In genomic region chr11:36411202-36411640, GRCh38 we compare ENCODE assay signal across 9 cellular contexts.
DNase-seq lines count a peak whose midpoint lies in the region; ATAC-seq and TF ChIP-seq lines count a peak whose summit lies in the region.
"Had no signal": no experiment of that assay in that cellular context is flagged by ENCODE, and none has a peak within 500 bp of the region (broad histone marks: within the 10 kb centered on the region; RNA-seq: fewer than 3 reads in every experiment).

No MANE protein-coding gene starts in this region.

- intact Hi-C loops in OCI-LY7 (cut with micrococcal nuclease; ENCODE audit: unreplicated experiment) = no loop called here
- intact Hi-C loops in A673 (cut with micrococcal nuclease; ENCODE audit: unreplicated experiment) = no loop called here

- H3K4me1 ChIP-seq in OCI-LY7 (ENCODE audit: insufficient read depth, low read length, poor library complexity, severe bottlenecking) (peaks cover 39% of the 10 kb centered on the region), A673 (ENCODE audit: insufficient read depth, low read length, poor library complexity, severe bottlenecking) (no peaks in the 10 kb centered on the region), suprapubic skin (peaks cover 12% of the 10 kb centered on the region)

- 74% methylated on average over 9 of the region's 9 CpGs for WGBS in suprapubic skin

- ATAC-seq in GM18498 (IDR thresholded peaks at IDR 0.05; ENCODE audit: unreplicated experiment) (peak; percentile 81), HG02610 (IDR thresholded peaks at IDR 0.05; ENCODE audit: unreplicated experiment) (peak; percentile 87)

- TF ChIP-seq POLR2A in suprapubic skin (IDR thresholded peaks at IDR 0.05) = no peak

- DNase-seq in OCI-LY7 (ENCODE audit: low spot score) (peak; percentile 69), iris pigment epithelial cell (ENCODE audit: low read depth) (peak; percentile 63), NCI-H2196 (lab: John Stamatoyannopoulos, UW; ENCODE audit: unreplicated experiment) (no peak), A673 (ENCODE audit: low spot score) (no peak), NCI-H1436 (lab: John Stamatoyannopoulos, UW) (no peak), suprapubic skin (ENCODE audit: low spot score in 2 of 2) (no peak)

- H3K9me2 ChIP-seq in OCI-LY7 (ENCODE audit: insufficient read depth, low read length) = no peaks in the 10 kb centered on the region

- no peak for TF ChIP-seq EP300 in suprapubic skin (IDR thresholded peaks at IDR 0.05)

- no peaks in the 10 kb centered on the region for H4K20me1 ChIP-seq in OCI-LY7 (ENCODE audit: insufficient read depth, low read length)

- POLR2A ChIA-PET in OCI-LY7 (lab: Charles Lee) = interaction anchor here (0.6 to 1.6 kb wide), 3 partner anchors 11 to 54 kb away, joined by 3 to 4 read pairs (median 4); no protein-coding TSS in a partner anchor
- POLR2A ChIA-PET in A673 (lab: Charles Lee; ENCODE audit: low non-redundant PET) = no interaction called here

- H3K27me3 ChIP-seq in A673 (replicated peaks; ENCODE audit: insufficient read depth, low read depth, low read length, poor library complexity) (no peaks in the 10 kb centered on the region), suprapubic skin (no peaks in the 10 kb centered on the region)
- H3K27me3 ChIP-seq: tibial artery had no signal

- H3K79me2 ChIP-seq in OCI-LY7 (ENCODE audit: insufficient read depth, low read depth, low read length) = no peaks in the 10 kb centered on the region

- peak overlapping the region; percentile 43 for H3K4me2 ChIP-seq in OCI-LY7 (ENCODE audit: low read length)

- peak overlapping the region; percentile 86 for H2AFZ ChIP-seq in OCI-LY7 (ENCODE audit: low read length)

- peak overlapping the region; percentile 13 for H3K27ac ChIP-seq in OCI-LY7 (ENCODE audit: low read depth, low read length, poor library complexity, severe bottlenecking)
- H3K27ac ChIP-seq in A673 (ENCODE audit: low read depth, low read length, poor library complexity, severe bottlenecking) = no peak overlapping the region
- H3K27ac ChIP-seq in suprapubic skin = no peak overlapping the region
- H3K27ac ChIP-seq: tibial artery had no signal

- H3K4me3 ChIP-seq in OCI-LY7 (ENCODE audit: low read depth, low read length, poor library complexity, severe bottlenecking) (no peak overlapping the region), A673 (ENCODE audit: low read depth, low read length, poor library complexity, severe bottlenecking) (no peak overlapping the region), suprapubic skin (no peak overlapping the region)
- H3K4me3 ChIP-seq: tibial artery had no signal

- CTCF ChIA-PET in OCI-LY7 (lab: Charles Lee; ENCODE audit: unreplicated experiment) (no interaction called here), A673 (lab: Charles Lee) (no interaction called here)

- TF ChIP-seq CTCF in OCI-LY7 (conservative IDR thresholded peaks at IDR 0.05; ENCODE audit: low read length) (no peak), A673 (conservative IDR thresholded peaks at IDR 0.05; ENCODE audit: low read depth, low read length) (no peak), suprapubic skin (IDR thresholded peaks at IDR 0.05) (no peak)

- H3K36me3 ChIP-seq in OCI-LY7 (ENCODE audit: insufficient read depth, low read length) = no peaks in the 10 kb centered on the region
- peaks cover 28% of the 10 kb centered on the region for H3K36me3 ChIP-seq in A673 (ENCODE audit: insufficient read depth, low read length, poor library complexity, severe bottlenecking)
- no peaks in the 10 kb centered on the region for H3K36me3 ChIP-seq in suprapubic skin
- H3K36me3 ChIP-seq: tibial artery had no signal

- H3K9me3 ChIP-seq in OCI-LY7 (ENCODE audit: low read length) = no peaks in the 10 kb centered on the region
- no peaks in the 10 kb centered on the region for H3K9me3 ChIP-seq in A673 (ENCODE audit: low read depth, low read length, poor library complexity, severe bottlenecking)
- H3K9me3 ChIP-seq in suprapubic skin = no peaks in the 10 kb centered on the region
- H3K9me3 ChIP-seq: tibial artery had no signal

- BruUV-seq in OCI-LY7 (replicated peaks; lab: Mats Ljungman, UMichigan) (no TSS peak), A673 (replicated peaks; lab: Mats Ljungman, UMichigan) (no TSS peak)

Comparison
In these comparisons a context has a peak if more than half of its experiments do, and no peak if none do; other contexts are left out.
1. DNase-seq: peak in OCI-LY7 (single experiment) and iris pigment epithelial cell (single experiment); none in NCI-H2196 (single experiment), A673 (single experiment), NCI-H1436 (single experiment) and suprapubic skin (0 of 2).